Comparison of ENCODE assay signal across 8 cellular contexts in genomic region chr1:110203021-110203661, GRCh38. TPM values are rescaled to one million over a fixed set of nuclear protein-coding genes. Genes with fewer than 3 reads are reported as not detected.
DNase-seq lines count a peak whose midpoint lies in the region; ATAC-seq, FAIRE-seq and TF ChIP-seq lines count a peak whose summit lies in the region.

No MANE protein-coding gene starts in this region.

- ATAC-seq in GM23338 (peak; percentile 44), activated B cell treated with CpG ODN at 0.5 μM for 24 hours (ENCODE audit: low read depth) (peak; percentile 74), HepG2 (peak; percentile 50), GM21381 (IDR thresholded peaks at IDR 0.05; ENCODE audit: unreplicated experiment) (no peak)
- ATAC-seq in central memory CD8-positive, alpha-beta T cell (replicated peaks; ENCODE audit: extremely low read depth, poor library complexity, severe bottlenecking): peak; percentile 67

- H3F3A ChIP-seq in GM23338 (replicated peaks; ENCODE audit: low read depth): no peaks in the 10 kb centered on the region; the same call in 1 of the 2 replicates

- H3K9me3 ChIP-seq in HepG2 (ENCODE audit: low read length): no peaks in the 10 kb centered on the region

- in situ Hi-C loops in HepG2 (cut with HindIII; ENCODE audit: extremely low pct_ligation_motif_present, low pct_unique_long_range_greater_than_20kb): loop anchor here (5.0 to 10.0 kb wide), 2 partner anchors 259 to 292 kb away; no protein-coding TSS in a partner anchor

- no peak overlapping the region for H3K4me3 Mint-ChIP-seq in GM23338
- H3K4me3 Mint-ChIP-seq in activated B cell treated with CpG ODN at 0.5 μM for 24 hours: no peak overlapping the region
- H3K4me3 Mint-ChIP-seq in central memory CD8-positive, alpha-beta T cell: no peak overlapping the region

- peaks cover under 1% of the 10 kb centered on the region; the same call in 1 of the 2 replicates for H3K27me3 ChIP-seq in GM23338 (ENCODE audit: insufficient read depth)
- peaks cover 3 to 30% of the 10 kb centered on the region in 2 experiments; a peak in 3 of 5 replicates for H3K27me3 ChIP-seq in HepG2 (ENCODE audit: control insufficient read depth in 1 of 2, insufficient read depth in 2 of 2, low read length in 2 of 2)

- H3K4me1 ChIP-seq in GM23338 (ENCODE audit: insufficient read depth) (no peaks in the 10 kb centered on the region), HepG2 (ENCODE audit: insufficient read depth, low read length) (no peaks in the 10 kb centered on the region)

- DNase-seq in AG10803 (ENCODE audit: low read depth) (peak; percentile 66), GM23338 (ENCODE audit: low spot score) (peak; percentile 78), NCI-H226 (peak; percentile 50), activated B cell treated with CpG ODN at 0.5 μM for 24 hours (no peak), HepG2 (ENCODE audit: low spot score) (peak; percentile 50)
- peak; percentile 52 to 70 for DNase-seq in central memory CD8-positive, alpha-beta T cell (ENCODE audit: low spot score in 2 of 2)
- peak in 2 of 3 donors; percentile 57 to 68 for DNase-seq in stimulated activated CD4-positive, alpha-beta T cell treated with anti-CD3 and anti-CD28 coated beads, TNF-alpha, amount 100 ng/mL, for 48 hours (ENCODE audit: low read depth in 3 of 3)

- H3K27ac ChIP-seq in GM23338 (ENCODE audit: low read depth): no peak overlapping the region
- no peak overlapping the region for H3K27ac ChIP-seq in HepG2 (ENCODE audit: extremely low read length, insufficient read depth, low read length)

- BruUV-seq in HepG2 (replicated peaks; lab: Mats Ljungman, UMichigan): no TSS peak

- H3K4me1 Mint-ChIP-seq in GM23338 (peaks cover 10% of the 10 kb centered on the region), activated B cell treated with CpG ODN at 0.5 μM for 24 hours (peaks cover 12% of the 10 kb centered on the region)
- peaks cover 17% of the 10 kb centered on the region for H3K4me1 Mint-ChIP-seq in central memory CD8-positive, alpha-beta T cell

- CTCF ChIA-PET in activated B cell treated with CpG ODN at 0.5 μM for 24 hours (lab: Charles Lee): interaction anchor here (0.6 to 13.5 kb wide), 20 partner anchors 11 to 342 kb away, joined by 3 to 459 read pairs (median 4); no protein-coding TSS in a partner anchor
- CTCF ChIA-PET in HepG2 (lab: Yijun Ruan, JAX; ENCODE audit: low intra/inter-chr PET ratio, low total read pairs): interaction anchor here (0.7 to 2.9 kb wide), 7 partner anchors 11 to 293 kb away, joined by 3 to 37 read pairs (median 5); no protein-coding TSS in a partner anchor

- TF ChIP-seq POLR2A in HepG2 (IDR thresholded peaks at IDR 0.05; ENCODE audit: insufficient read depth in 1 of 2, low read depth in 2 of 2, low read length in 2 of 2): no peak

- TF ChIP-seq EP300 in HepG2 (IDR thresholded peaks at IDR 0.05; ENCODE audit: low read depth in 2 of 2, low read length in 2 of 2): no peak
- no peak for TF ChIP-seq EP300 in HepG2 (CRISPR knock-in tag; IDR thresholded peaks at IDR 0.05; ENCODE audit: borderline replicate concordance)

- H3K4me2 ChIP-seq in GM23338 (no peak overlapping the region), HepG2 (ENCODE audit: low read depth, low read length) (no peak overlapping the region)

- POLR2A ChIA-PET in activated B cell treated with CpG ODN at 0.5 μM for 24 hours (lab: Charles Lee) (interaction anchor here (0.9 to 1.2 kb wide), 3 partner anchors 109 to 258 kb away, joined by 3 to 6 read pairs (median 6); no protein-coding TSS in a partner anchor), HepG2 (lab: Yijun Ruan, JAX) (no interaction called here)

- H4K20me1 ChIP-seq in GM23338 (replicated peaks; ENCODE audit: insufficient read depth) (no peaks in the 10 kb centered on the region; the same call in 1 of the 2 replicates), HepG2 (ENCODE audit: insufficient read depth, low read length) (no peaks in the 10 kb centered on the region)

- H3K27ac Mint-ChIP-seq in GM23338 (no peak overlapping the region), activated B cell treated with CpG ODN at 0.5 μM for 24 hours (no peak overlapping the region)
- H3K27ac Mint-ChIP-seq in central memory CD8-positive, alpha-beta T cell (ENCODE audit: low read depth): no peak overlapping the region

- H3K4me3 ChIP-seq in AG10803 (ENCODE audit: low read length) (no peak overlapping the region), GM23338 (no peak overlapping the region), HepG2 (replicated peaks in 1 of 3; ENCODE audit: insufficient read depth in 1 of 3, low read depth in 2 of 3, low read length in 3 of 3) (no peak overlapping the region)

- H3K36me3 ChIP-seq in GM23338 (ENCODE audit: insufficient read depth) (no peaks in the 10 kb centered on the region), HepG2 (replicated peaks in 1 of 2; ENCODE audit: control insufficient read depth in 1 of 2, insufficient read depth in 2 of 2, low read length in 2 of 2) (no peaks in the 10 kb centered on the region)

- 13% methylated on average over 5 of the region's 6 CpGs for WGBS in HepG2 (ENCODE audit: low lambda C conversion rate)

- H3K9me2 ChIP-seq in GM23338 (ENCODE audit: insufficient read depth): no peaks in the 10 kb centered on the region

- peak; percentile 60 for FAIRE-seq in HepG2 (lab: Jason Lieb, UNC)

- H3K27me3 Mint-ChIP-seq in GM23338 (ENCODE audit: insufficient read depth, low read depth, poor library complexity): peaks cover 16% of the 10 kb centered on the region
- H3K27me3 Mint-ChIP-seq in activated B cell treated with CpG ODN at 0.5 μM for 24 hours: no peaks in the 10 kb centered on the region
- no peaks in the 10 kb centered on the region for H3K27me3 Mint-ChIP-seq in central memory CD8-positive, alpha-beta T cell

- peak; percentile 49; the same call in 1 of the 2 replicates for TF ChIP-seq RAD21 in HepG2 (CRISPR knock-in tag; IDR thresholded peaks at IDR 0.05)

- no peaks in the 10 kb centered on the region for H3K79me2 ChIP-seq in GM23338 (replicated peaks; ENCODE audit: insufficient read depth)
- no peaks in the 10 kb centered on the region for H3K79me2 ChIP-seq in HepG2 (ENCODE audit: insufficient read depth, low read length)

- no peak overlapping the region for H2AFZ ChIP-seq in GM23338
- H2AFZ ChIP-seq in HepG2 (ENCODE audit: low read length): no peak overlapping the region

- intact Hi-C loops in activated B cell treated with CpG ODN at 0.5 μM for 24 hours (cut with micrococcal nuclease) (loop anchor here (1.0 kb wide), 3 partner anchors 109 to 293 kb away; no protein-coding TSS in a partner anchor), HepG2 (cut with micrococcal nuclease; ENCODE audit: unreplicated experiment) (loop anchor here (1.0 kb wide), 4 partner anchors 109 to 292 kb away; no protein-coding TSS in a partner anchor)

- H3K36me3 Mint-ChIP-seq in GM23338 (ENCODE audit: low read depth) (no peaks in the 10 kb centered on the region), activated B cell treated with CpG ODN at 0.5 μM for 24 hours (ENCODE audit: low read depth) (no peaks in the 10 kb centered on the region)
- peaks cover under 1% of the 10 kb centered on the region for H3K36me3 Mint-ChIP-seq in central memory CD8-positive, alpha-beta T cell (ENCODE audit: insufficient read depth)

- TF ChIP-seq CTCF in AG10803 (conservative IDR thresholded peaks at IDR 0.05; ENCODE audit: low read length) (peak; percentile 92), GM23338 (conservative IDR thresholded peaks at IDR 0.05; ENCODE audit: low read depth in 2 of 2) (peak; percentile 83 to 90), activated B cell treated with CpG ODN at 0.5 μM for 24 hours (IDR thresholded peaks at IDR 0.05) (peak; percentile 37), HepG2 (CRISPR knock-in tag; IDR thresholded peaks at IDR 0.05) (peak; percentile 87)

- H3K9me3 Mint-ChIP-seq in GM23338: no peaks in the 10 kb centered on the region
- no peaks in the 10 kb centered on the region for H3K9me3 Mint-ChIP-seq in activated B cell treated with CpG ODN at 0.5 μM for 24 hours
- no peaks in the 10 kb centered on the region for H3K9me3 Mint-ChIP-seq in central memory CD8-positive, alpha-beta T cell

- H3K9ac ChIP-seq in HepG2 (ENCODE audit: insufficient read depth, low read depth, low read length): no peak overlapping the region

RNA-seq across cellular contexts. Expression of gene KCNC4, which starts 7.0 kb away (rescaled TPM):
- 10.5 and 10.7 TPM in 2 replicates for total RNA-seq in GM23338 (2014; rRNA removed; shearing (Covaris generic))
- polyA plus RNA-seq in GM23338 (2016; fragmentation: Nextera tagmentation; extraction: Ambion mirVana) (3.4 and 3.5 TPM in 2 replicates), HepG2 (2011; rRNA removed) (0.66 and 1.0 TPM in 2 replicates)
- total RNA-seq in activated B cell treated with CpG ODN at 0.5 μM for 24 hours (8.5 and 9.8 TPM in 2 replicates), HepG2 (2016; rRNA removed; fragmentation: Illumina TruSeq; extraction: Trizol) (0.20 and 0.24 TPM in 2 replicates)
- not detected in 2 replicates for total RNA-seq in HepG2 (2016; cell fraction: cytosol; rRNA removed; fragmentation: Illumina TruSeq; extraction: Trizol; ENCODE audit: low read depth)
- 0.16 and 0.17 TPM in 2 replicates for total RNA-seq in HepG2 (2016; cell fraction: insoluble cytoplasmic fraction; rRNA removed; fragmentation: Illumina TruSeq; extraction: Trizol)
- 0.12 and 0.14 TPM in 2 replicates for total RNA-seq in HepG2 (2016; cell fraction: membrane; rRNA removed; fragmentation: Illumina TruSeq; extraction: Trizol)
- 0.12 and 0.16 TPM in 2 replicates for total RNA-seq in HepG2 (2016; cell fraction: nucleus; rRNA removed; fragmentation: Illumina TruSeq; extraction: Trizol)
- 0.55 and 0.56 TPM in 2 replicates for polyA plus RNA-seq in HepG2 (2011; cell fraction: cytosol; rRNA removed)
- polyA plus RNA-seq in HepG2 (2011; cell fraction: nucleus; rRNA removed): 3.7 and 4.6 TPM in 2 replicates
- polyA plus RNA-seq in HepG2 (2012): 1.3 TPM in 2 replicates
- 0.08 TPM in 2 replicates for polyA plus RNA-seq in HepG2 (2016; cell fraction: cytosol; fragmentation: Illumina TruSeq; extraction: Trizol; ENCODE audit: low read depth)
- 0.13 and 0.24 TPM in 2 replicates for polyA plus RNA-seq in HepG2 (2016; cell fraction: insoluble cytoplasmic fraction; fragmentation: Illumina TruSeq; extraction: Trizol; ENCODE audit: low read depth)
- 0.26 and 0.33 TPM in 2 replicates for polyA plus RNA-seq in HepG2 (2016; cell fraction: membrane; fragmentation: Illumina TruSeq; extraction: Trizol; ENCODE audit: low read depth)
- 0.29 and 0.31 TPM in 2 replicates for polyA plus RNA-seq in HepG2 (2016; cell fraction: nucleus; fragmentation: Illumina TruSeq; extraction: Trizol; ENCODE audit: insufficient read depth, low read depth)
- polyA minus RNA-seq in HepG2 (2011; rRNA and poly(A)+ RNA removed; ENCODE audit: low replicate concordance): 2.0 and 16.9 TPM in 2 replicates
- polyA minus RNA-seq in HepG2 (2011; cell fraction: cytosol; rRNA and poly(A)+ RNA removed): 0.26 and 0.59 TPM in 2 replicates
- polyA minus RNA-seq in HepG2 (2011; cell fraction: nucleus; rRNA and poly(A)+ RNA removed): 1.4 and 2.2 TPM in 2 replicates

RNA-seq across cellular contexts. Expression of gene SLC6A17, which starts 52.8 kb away (rescaled TPM):
- 0.17 and 0.27 TPM in 2 replicates for total RNA-seq in GM23338 (2014; rRNA removed; shearing (Covaris generic))
- polyA plus RNA-seq in GM23338 (2016; fragmentation: Nextera tagmentation; extraction: Ambion mirVana) (0.03 and 0.16 TPM in 2 replicates), HepG2 (2011; rRNA removed) (not detected in 2 replicates)
- total RNA-seq in activated B cell treated with CpG ODN at 0.5 μM for 24 hours (not detected in 2 replicates), HepG2 (2016; rRNA removed; fragmentation: Illumina TruSeq; extraction: Trizol) (not detected in 2 replicates)
- not detected in 2 replicates for total RNA-seq in HepG2 (2016; cell fraction: cytosol; rRNA removed; fragmentation: Illumina TruSeq; extraction: Trizol; ENCODE audit: low read depth)
- not detected in 2 replicates for total RNA-seq in HepG2 (2016; cell fraction: insoluble cytoplasmic fraction; rRNA removed; fragmentation: Illumina TruSeq; extraction: Trizol)
- not detected in 2 replicates for total RNA-seq in HepG2 (2016; cell fraction: membrane; rRNA removed; fragmentation: Illumina TruSeq; extraction: Trizol)
- total RNA-seq in HepG2 (2016; cell fraction: nucleus; rRNA removed; fragmentation: Illumina TruSeq; extraction: Trizol): not detected in 2 replicates
- polyA plus RNA-seq in HepG2 (2011; cell fraction: cytosol; rRNA removed): not detected in 2 replicates
- not detected in 2 replicates for polyA plus RNA-seq in HepG2 (2011; cell fraction: nucleus; rRNA removed)
- not detected in 2 replicates for polyA plus RNA-seq in HepG2 (2012)
- polyA plus RNA-seq in HepG2 (2016; cell fraction: cytosol; fragmentation: Illumina TruSeq; extraction: Trizol; ENCODE audit: low read depth): not detected in 2 replicates
- polyA plus RNA-seq in HepG2 (2016; cell fraction: insoluble cytoplasmic fraction; fragmentation: Illumina TruSeq; extraction: Trizol; ENCODE audit: low read depth): not detected in 2 replicates
- not detected in 2 replicates for polyA plus RNA-seq in HepG2 (2016; cell fraction: membrane; fragmentation: Illumina TruSeq; extraction: Trizol; ENCODE audit: low read depth)
- polyA plus RNA-seq in HepG2 (2016; cell fraction: nucleus; fragmentation: Illumina TruSeq; extraction: Trizol; ENCODE audit: insufficient read depth, low read depth): not detected in 2 replicates
- 0.02 TPM in 1 of 2 replicates, not detected in the other for polyA minus RNA-seq in HepG2 (2011; rRNA and poly(A)+ RNA removed; ENCODE audit: low replicate concordance)
- not detected in 2 replicates for polyA minus RNA-seq in HepG2 (2011; cell fraction: cytosol; rRNA and poly(A)+ RNA removed)
- polyA minus RNA-seq in HepG2 (2011; cell fraction: nucleus; rRNA and poly(A)+ RNA removed): not detected in 2 replicates

Comparison
In these comparisons a context has a peak if more than half of its experiments do, and no peak if none do; other contexts are left out.
1. CTCF ChIP-seq: peak in every context shown above with its lines; median percentile 92 in AG10803; 87 in HepG2; 86 in GM23338; 37 in activated B cell treated with CpG ODN at 0.5 μM for 24 hours.